ENCODE assay signal across 11 cellular contexts in genomic region chr7:137934176-137934826, GRCh38.
A peak's percentile ranks its signal among the peaks of the same experiment; 100 is the strongest.
DNase-seq lines count a peak whose midpoint lies in the region; ATAC-seq, FAIRE-seq and TF ChIP-seq lines count a peak whose summit lies in the region.
"Had no signal": no experiment of that assay in that cellular context is flagged by ENCODE, and none has a peak within 500 bp of the region (broad histone marks: within the 10 kb centered on the region; RNA-seq: fewer than 3 reads in every experiment).

No MANE protein-coding gene starts in this region.

- H3K9me3 Mint-ChIP-seq in nephron progenitor cell, result no peaks in the 10 kb centered on the region
- H3K9me3 Mint-ChIP-seq: H9 had no signal

- H3K27me3 ChIP-seq in BLaER1 treated with 17β-estradiol and CSF1 and Interleukin-3, amounts not matched to agents 10 nM and 100 nM, result no peaks in the 10 kb centered on the region
- no peaks in the 10 kb centered on the region for H3K27me3 ChIP-seq in bronchial epithelial cell (ENCODE audit: control insufficient read depth, insufficient read depth, low read length)

- H3K4me1 Mint-ChIP-seq in nephron progenitor cell, result peaks cover 65% of the 10 kb centered on the region

- no peak for FAIRE-seq in bronchial epithelial cell (lab: Jason Lieb, UNC)

- H3K4me3 ChIP-seq in BLaER1 treated with 17β-estradiol and CSF1 and Interleukin-3, amounts not matched to agents 10 nM and 100 nM, result 0 out of 20 replicates have a peak overlapping the region, but pooled peaks of 1 of the 10 experiments have one; percentile 33
- no peak overlapping the region for H3K4me3 ChIP-seq in bronchial epithelial cell (ENCODE audit: low read depth, low read length)

- peak overlapping the region; percentile 39 for H3K27ac Mint-ChIP-seq in nephron progenitor cell

- H3K27ac ChIP-seq in BLaER1 treated with 17β-estradiol and CSF1 and Interleukin-3, amounts not matched to agents 10 nM and 100 nM, result peak overlapping the region in 2 of 11 experiments; percentile 67 to 76; a peak in 2 of 22 replicates

- no peaks in the 10 kb centered on the region; a peak in 1 of 22 replicates for H4K20me1 ChIP-seq in BLaER1 treated with 17β-estradiol and CSF1 and Interleukin-3, amounts not matched to agents 10 nM and 100 nM

- peak overlapping the region in 8 of 11 experiments; percentile 59 to 82 (median 78); a peak in 13 of 22 replicates for H3K4me2 ChIP-seq in BLaER1 treated with 17β-estradiol and CSF1 and Interleukin-3, amounts not matched to agents 10 nM and 100 nM

- peaks cover 26 to 60% (median 51%) of the 10 kb centered on the region in 10 experiments for H3K4me1 ChIP-seq in BLaER1 treated with 17β-estradiol and CSF1 and Interleukin-3, amounts not matched to agents 10 nM and 100 nM

- peak; percentile 34 for DNase-seq in HPDE6-E6E7 (ENCODE audit: extremely low spot score)
- peak; percentile 88 for DNase-seq in bronchial epithelial cell (ENCODE audit: low read depth)
- no peak for DNase-seq in nephron progenitor cell
- DNase-seq in OCI-M2 (lab: John Stamatoyannopoulos, UW; ENCODE audit: unreplicated experiment), result no peak
- no peak for DNase-seq in DMS79 (lab: John Stamatoyannopoulos, UW)
- DNase-seq in NCI-H2107 (lab: John Stamatoyannopoulos, UW), result no peak
- DNase-seq: Calu3, H9, NCI-H2081 had no signal

- no peak for ATAC-seq in HG02642 (IDR thresholded peaks at IDR 0.05; ENCODE audit: poor library complexity, unreplicated experiment)

- H3K9me3 ChIP-seq in BLaER1 treated with 17β-estradiol and CSF1 and Interleukin-3, amounts not matched to agents 10 nM and 100 nM (replicated peaks in 1 of 11), result peaks cover 0 to 11% (median 5%) of the 10 kb centered on the region in 11 experiments; a peak in 4 of 22 replicates

- H3K4me3 Mint-ChIP-seq in nephron progenitor cell, result no peak overlapping the region
- H3K4me3 Mint-ChIP-seq: H9 had no signal

- peaks cover 24% of the 10 kb centered on the region for H3K36me3 Mint-ChIP-seq in nephron progenitor cell (ENCODE audit: low read depth)

- H3K27me3 Mint-ChIP-seq in nephron progenitor cell (ENCODE audit: low read depth, poor library complexity), result no peaks in the 10 kb centered on the region

- no peak overlapping the region for H3K9ac ChIP-seq in BLaER1 treated with 17β-estradiol and CSF1 and Interleukin-3, amounts not matched to agents 10 nM and 100 nM

- TF ChIP-seq CTCF in bronchial epithelial cell (IDR thresholded peaks at IDR 0.05; ENCODE audit: insufficient read depth, low read length, severe bottlenecking) (no peak), nephron progenitor cell (IDR thresholded peaks at IDR 0.05) (no peak)

- H3K36me3 ChIP-seq in BLaER1 treated with 17β-estradiol and CSF1 and Interleukin-3, amounts not matched to agents 10 nM and 100 nM, result peaks cover 0 to 9% (median 0%) of the 10 kb centered on the region in 11 experiments; a peak in 2 of 22 replicates
- H3K36me3 ChIP-seq in bronchial epithelial cell (ENCODE audit: control insufficient read depth, insufficient read depth, low read length), result no peaks in the 10 kb centered on the region

Comparison
In these comparisons a context has a peak if more than half of its experiments do, and no peak if none do; other contexts are left out.
1. DNase-seq: peak in HPDE6-E6E7 (single experiment) and bronchial epithelial cell (single experiment); none in nephron progenitor cell (single experiment), OCI-M2 (single experiment), DMS79 (single experiment) and NCI-H2107 (single experiment).